2 cellular contexts compared by ENCODE assay signal in the genomic region with DNA sequence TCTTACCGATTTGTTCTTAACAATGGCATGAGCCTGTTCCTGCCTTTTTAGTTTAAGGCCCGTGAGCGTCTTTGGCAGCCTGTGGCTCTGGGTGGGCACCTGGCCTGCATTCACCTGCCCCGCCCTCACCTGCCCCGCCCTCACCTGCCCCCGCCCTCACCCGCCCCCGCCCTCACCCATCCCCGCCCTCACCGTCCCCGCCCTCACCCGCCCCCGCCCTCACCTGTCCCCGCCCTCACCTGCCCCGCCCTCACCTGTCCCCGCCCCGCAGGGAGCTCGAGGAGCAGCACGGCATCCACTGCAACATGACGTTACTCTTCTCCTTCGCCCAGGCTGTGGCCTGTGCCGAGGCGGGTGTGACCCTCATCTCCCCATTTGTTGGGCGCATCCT.
TF ChIP-seq lines count a peak whose summit lies in the region.

No MANE protein-coding gene starts in this region.

TF ChIP-seq in SK-N-SH, 30 proteins besides CTCF, POLR2A, EP300 and RAD21:
- no peak for TF ChIP-seq FOXM1 (IDR thresholded peaks at IDR 0.05; ENCODE audit: low read depth)
- no peak for TF ChIP-seq SMC3 (IDR thresholded peaks at IDR 0.05; ENCODE audit: low read depth, low read length)
- TF ChIP-seq RFX5 (IDR thresholded peaks at IDR 0.05; ENCODE audit: low read length) = no peak
- no peak for TF ChIP-seq RXRA (IDR thresholded peaks at IDR 0.05; ENCODE audit: borderline replicate concordance, low read depth)
- TF ChIP-seq GATA2 (CRISPR knock-in tag; IDR thresholded peaks at IDR 0.05) = no peak
- no peak for TF ChIP-seq JUND (IDR thresholded peaks at IDR 0.05)
- TF ChIP-seq TCF12 (IDR thresholded peaks at IDR 0.05) = no peak
- TF ChIP-seq SIN3A (IDR thresholded peaks at IDR 0.05; ENCODE audit: borderline replicate concordance, low read depth, low read length) = no peak
- TF ChIP-seq, protein P1, sequence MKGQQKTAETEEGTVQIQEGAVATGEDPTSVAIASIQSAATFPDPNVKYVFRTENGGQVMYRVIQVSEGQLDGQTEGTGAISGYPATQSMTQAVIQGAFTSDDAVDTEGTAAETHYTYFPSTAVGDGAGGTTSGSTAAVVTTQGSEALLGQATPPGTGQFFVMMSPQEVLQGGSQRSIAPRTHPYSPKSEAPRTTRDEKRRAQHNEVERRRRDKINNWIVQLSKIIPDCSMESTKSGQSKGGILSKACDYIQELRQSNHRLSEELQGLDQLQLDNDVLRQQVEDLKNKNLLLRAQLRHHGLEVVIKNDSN (IDR thresholded peaks at IDR 0.05; ENCODE audit: borderline replicate concordance, low read depth) = no peak
- no peak for TF ChIP-seq NFIC (IDR thresholded peaks at IDR 0.05; ENCODE audit: borderline replicate concordance)
- TF ChIP-seq CHD2 (IDR thresholded peaks at IDR 0.05; ENCODE audit: low read length, partially characterized antibody) = no peak
- TF ChIP-seq, protein P2, sequence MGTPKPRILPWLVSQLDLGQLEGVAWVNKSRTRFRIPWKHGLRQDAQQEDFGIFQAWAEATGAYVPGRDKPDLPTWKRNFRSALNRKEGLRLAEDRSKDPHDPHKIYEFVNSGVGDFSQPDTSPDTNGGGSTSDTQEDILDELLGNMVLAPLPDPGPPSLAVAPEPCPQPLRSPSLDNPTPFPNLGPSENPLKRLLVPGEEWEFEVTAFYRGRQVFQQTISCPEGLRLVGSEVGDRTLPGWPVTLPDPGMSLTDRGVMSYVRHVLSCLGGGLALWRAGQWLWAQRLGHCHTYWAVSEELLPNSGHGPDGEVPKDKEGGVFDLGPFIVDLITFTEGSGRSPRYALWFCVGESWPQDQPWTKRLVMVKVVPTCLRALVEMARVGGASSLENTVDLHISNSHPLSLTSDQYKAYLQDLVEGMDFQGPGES (IDR thresholded peaks at IDR 0.05; ENCODE audit: low read depth, low read length) = no peak

TF ChIP-seq in SK-N-SH treated with all-trans-retinoic acid at 6 μM for 48 hours, 23 proteins besides CTCF, POLR2A, EP300 and RAD21:
- TF ChIP-seq ZC3H10 (CRISPR knock-in tag; IDR thresholded peaks at IDR 0.05) (no peak), ARNTL (CRISPR knock-in tag; IDR thresholded peaks at IDR 0.05; ENCODE audit: borderline replicate concordance, low read depth) (no peak), SNAI2 (CRISPR knock-in tag; IDR thresholded peaks at IDR 0.05) (no peak), RARB (CRISPR knock-in tag; IDR thresholded peaks at IDR 0.05) (no peak), ESRRG (CRISPR knock-in tag; IDR thresholded peaks at IDR 0.05) (no peak), TCF4 (CRISPR knock-in tag; IDR thresholded peaks at IDR 0.05; ENCODE audit: borderline replicate concordance) (no peak), PPARA (CRISPR knock-in tag; IDR thresholded peaks at IDR 0.05; ENCODE audit: borderline replicate concordance) (no peak), ISL1 (CRISPR knock-in tag; IDR thresholded peaks at IDR 0.05) (no peak), GLIS3 (CRISPR knock-in tag; IDR thresholded peaks at IDR 0.05) (no peak), ZNF565 (CRISPR knock-in tag; conservative IDR thresholded peaks at IDR 0.05; ENCODE audit: low read depth) (no peak), ZFP30 (CRISPR knock-in tag; IDR thresholded peaks at IDR 0.05) (no peak)
- TF ChIP-seq, protein P3, sequence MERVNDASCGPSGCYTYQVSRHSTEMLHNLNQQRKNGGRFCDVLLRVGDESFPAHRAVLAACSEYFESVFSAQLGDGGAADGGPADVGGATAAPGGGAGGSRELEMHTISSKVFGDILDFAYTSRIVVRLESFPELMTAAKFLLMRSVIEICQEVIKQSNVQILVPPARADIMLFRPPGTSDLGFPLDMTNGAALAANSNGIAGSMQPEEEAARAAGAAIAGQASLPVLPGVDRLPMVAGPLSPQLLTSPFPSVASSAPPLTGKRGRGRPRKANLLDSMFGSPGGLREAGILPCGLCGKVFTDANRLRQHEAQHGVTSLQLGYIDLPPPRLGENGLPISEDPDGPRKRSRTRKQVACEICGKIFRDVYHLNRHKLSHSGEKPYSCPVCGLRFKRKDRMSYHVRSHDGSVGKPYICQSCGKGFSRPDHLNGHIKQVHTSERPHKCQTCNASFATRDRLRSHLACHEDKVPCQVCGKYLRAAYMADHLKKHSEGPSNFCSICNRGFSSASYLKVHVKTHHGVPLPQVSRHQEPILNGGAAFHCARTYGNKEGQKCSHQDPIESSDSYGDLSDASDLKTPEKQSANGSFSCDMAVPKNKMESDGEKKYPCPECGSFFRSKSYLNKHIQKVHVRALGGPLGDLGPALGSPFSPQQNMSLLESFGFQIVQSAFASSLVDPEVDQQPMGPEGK (CRISPR knock-in tag; IDR thresholded peaks at IDR 0.05; ENCODE audit: borderline replicate concordance) = no peak
- TF ChIP-seq, protein P4, sequence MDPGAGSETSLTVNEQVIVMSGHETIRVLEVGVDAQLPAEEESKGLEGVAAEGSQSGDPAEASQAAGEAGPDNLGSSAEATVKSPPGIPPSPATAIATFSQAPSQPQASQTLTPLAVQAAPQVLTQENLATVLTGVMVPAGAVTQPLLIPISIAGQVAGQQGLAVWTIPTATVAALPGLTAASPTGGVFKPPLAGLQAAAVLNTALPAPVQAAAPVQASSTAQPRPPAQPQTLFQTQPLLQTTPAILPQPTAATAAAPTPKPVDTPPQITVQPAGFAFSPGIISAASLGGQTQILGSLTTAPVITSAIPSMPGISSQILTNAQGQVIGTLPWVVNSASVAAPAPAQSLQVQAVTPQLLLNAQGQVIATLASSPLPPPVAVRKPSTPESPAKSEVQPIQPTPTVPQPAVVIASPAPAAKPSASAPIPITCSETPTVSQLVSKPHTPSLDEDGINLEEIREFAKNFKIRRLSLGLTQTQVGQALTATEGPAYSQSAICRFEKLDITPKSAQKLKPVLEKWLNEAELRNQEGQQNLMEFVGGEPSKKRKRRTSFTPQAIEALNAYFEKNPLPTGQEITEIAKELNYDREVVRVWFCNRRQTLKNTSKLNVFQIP (CRISPR knock-in tag; IDR thresholded peaks at IDR 0.05; ENCODE audit: borderline replicate concordance, low read depth) = no peak
- TF ChIP-seq, protein P5, sequence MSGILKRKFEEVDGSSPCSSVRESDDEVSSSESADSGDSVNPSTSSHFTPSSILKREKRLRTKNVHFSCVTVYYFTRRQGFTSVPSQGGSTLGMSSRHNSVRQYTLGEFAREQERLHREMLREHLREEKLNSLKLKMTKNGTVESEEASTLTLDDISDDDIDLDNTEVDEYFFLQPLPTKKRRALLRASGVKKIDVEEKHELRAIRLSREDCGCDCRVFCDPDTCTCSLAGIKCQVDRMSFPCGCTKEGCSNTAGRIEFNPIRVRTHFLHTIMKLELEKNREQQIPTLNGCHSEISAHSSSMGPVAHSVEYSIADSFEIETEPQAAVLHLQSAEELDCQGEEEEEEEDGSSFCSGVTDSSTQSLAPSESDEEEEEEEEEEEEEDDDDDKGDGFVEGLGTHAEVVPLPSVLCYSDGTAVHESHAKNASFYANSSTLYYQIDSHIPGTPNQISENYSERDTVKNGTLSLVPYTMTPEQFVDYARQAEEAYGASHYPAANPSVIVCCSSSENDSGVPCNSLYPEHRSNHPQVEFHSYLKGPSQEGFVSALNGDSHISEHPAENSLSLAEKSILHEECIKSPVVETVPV (CRISPR knock-in tag; IDR thresholded peaks at IDR 0.05) = no peak
TF ChIP-seq in SK-N-SH treated with all-trans-retinoic acid at 6 μM for 48 hours: peak in this region for 0.
